In genomic region chr7:77685219-77685618, GRCh38 we compare ENCODE assay signal across 10 cellular contexts. TPM values are rescaled to one million over a fixed set of nuclear protein-coding genes. Genes with fewer than 3 reads are reported as not detected.
DNase-seq lines count a peak whose midpoint lies in the region; ATAC-seq, FAIRE-seq and TF ChIP-seq lines count a peak whose summit lies in the region.
"Had no signal": no experiment of that assay in that cellular context is flagged by ENCODE, and none has a peak within 500 bp of the region (broad histone marks: within the 10 kb centered on the region; RNA-seq: fewer than 3 reads in every experiment).

No MANE protein-coding gene starts in this region.

- no peaks in the 10 kb centered on the region for H3K9me3 ChIP-seq in HEK293 (ENCODE audit: control insufficient read depth, insufficient read depth, low read depth, low read length)
- no peaks in the 10 kb centered on the region for H3K9me3 ChIP-seq in esophagus muscularis mucosa
- no peaks in the 10 kb centered on the region for H3K9me3 ChIP-seq in pancreas
- H3K9me3 ChIP-seq in Karpas-422 (ENCODE audit: low read length), result no peaks in the 10 kb centered on the region

- no peak overlapping the region for H3K4me3 Mint-ChIP-seq in activated T-cell treated with anti-CD3 and anti-CD28 coated beads, Interleukin-2, amount 50 U/mL, for 4 hours

- H3K27me3 Mint-ChIP-seq in activated T-cell treated with anti-CD3 and anti-CD28 coated beads, Interleukin-2, amount 50 U/mL, for 4 hours (ENCODE audit: low read depth), result no peaks in the 10 kb centered on the region

- ATAC-seq in pancreas (peak; percentile 87 to 94 (median 88)), HG02763 (IDR thresholded peaks at IDR 0.05; ENCODE audit: unreplicated experiment) (no peak)
- ATAC-seq in activated T-cell treated with anti-CD3 and anti-CD28 coated beads, Interleukin-2, amount 50 U/mL, for 4 hours, result no peak

- peaks cover 18% of the 10 kb centered on the region for H3K36me3 Mint-ChIP-seq in activated T-cell treated with anti-CD3 and anti-CD28 coated beads, Interleukin-2, amount 50 U/mL, for 4 hours (ENCODE audit: insufficient read depth)

- H3K9me3 Mint-ChIP-seq in activated T-cell treated with anti-CD3 and anti-CD28 coated beads, Interleukin-2, amount 50 U/mL, for 4 hours, result no peaks in the 10 kb centered on the region

- H2AFZ ChIP-seq in Karpas-422 (ENCODE audit: low read length), result no peak overlapping the region

- H3K4me2 ChIP-seq in Karpas-422 (ENCODE audit: low read depth, low read length, poor library complexity, severe bottlenecking), result no peak overlapping the region

- no peak overlapping the region for H3K4me3 ChIP-seq in HEK293 (ENCODE audit: low read depth, low read length)
- no peak overlapping the region for H3K4me3 ChIP-seq in esophagus muscularis mucosa
- H3K4me3 ChIP-seq in pancreas, result peak overlapping the region in 1 of 4 donors; percentile 16
- no peak overlapping the region for H3K4me3 ChIP-seq in Karpas-422 (ENCODE audit: low read length)

- H3K9ac ChIP-seq in Karpas-422 (ENCODE audit: low read length), result no peak overlapping the region

- H3K36me3 ChIP-seq in HEK293 (ENCODE audit: control insufficient read depth in 2 of 2, insufficient read depth in 1 of 2, low read length in 2 of 2) (peaks cover 8 to 18% of the 10 kb centered on the region in 2 experiments; a peak in 2 of 3 replicates), esophagus muscularis mucosa (peaks cover 7 to 31% (median 17%) of the 10 kb centered on the region in 4 donors), pancreas (no peaks in the 10 kb centered on the region), Karpas-422 (ENCODE audit: insufficient read depth, low read length) (peaks cover 7% of the 10 kb centered on the region; the same call in 1 of the 2 replicates)

- H3K27ac ChIP-seq in HEK293 (ENCODE audit: extremely low read depth, low read depth, low read length) (no peak overlapping the region), esophagus muscularis mucosa (replicated peaks in 1 of 4) (peak overlapping the region; percentile 50 to 77 (median 58)), pancreas (peak overlapping the region; percentile 61 to 85 (median 72)), Karpas-422 (ENCODE audit: low read length) (no peak overlapping the region)

- TF ChIP-seq POLR2A in esophagus muscularis mucosa (IDR thresholded peaks at IDR 0.05; ENCODE audit: low read depth), result no peak

- peaks cover 20% of the 10 kb centered on the region for H3K4me1 ChIP-seq in HEK293 (ENCODE audit: control insufficient read depth, insufficient read depth, low read length)
- H3K4me1 ChIP-seq in esophagus muscularis mucosa, result peaks cover 11 to 57% (median 45%) of the 10 kb centered on the region in 4 donors
- peaks cover 29 to 57% (median 47%) of the 10 kb centered on the region in 3 donors for H3K4me1 ChIP-seq in pancreas
- H3K4me1 ChIP-seq in Karpas-422 (ENCODE audit: low read length), result peaks cover 6% of the 10 kb centered on the region; the same call in 1 of the 2 replicates

- H3K79me2 ChIP-seq in Karpas-422 (ENCODE audit: low read length), result peaks cover 59% of the 10 kb centered on the region

- CTCF ChIA-PET in HEK293 (lab: Yijun Ruan, JAX), result interaction anchor here (1.0 kb wide), 2 partner anchors 11 to 74 kb away, joined by 3 to 5 read pairs; partner anchors contain the start of gene RSBN1L

- no peak for TF ChIP-seq EP300 in esophagus muscularis mucosa (IDR thresholded peaks at IDR 0.05)

- H3K4me1 Mint-ChIP-seq in activated T-cell treated with anti-CD3 and anti-CD28 coated beads, Interleukin-2, amount 50 U/mL, for 4 hours (ENCODE audit: low read depth), result peaks cover 23% of the 10 kb centered on the region

- WGBS in esophagus muscularis mucosa, result 45% methylated on average over 6 of the region's 6 CpGs
- 6 to 9% methylated on average over 6 of the region's 6 CpGs for WGBS in pancreas, 2 donors

- no peaks in the 10 kb centered on the region for H3K9me2 ChIP-seq in Karpas-422 (replicated peaks; ENCODE audit: insufficient read depth, low read length)

- intact Hi-C loops in esophagus muscularis mucosa (cut with DNase I) (no loop called here), pancreas (cut with DNase I) (no loop called here)

- H4K20me1 ChIP-seq in Karpas-422 (ENCODE audit: insufficient read depth, low read depth, low read length), result no peaks in the 10 kb centered on the region

- H3K27me3 ChIP-seq in esophagus muscularis mucosa (no peaks in the 10 kb centered on the region), pancreas (no peaks in the 10 kb centered on the region), Karpas-422 (ENCODE audit: low read length) (no peaks in the 10 kb centered on the region)

- no peak for FAIRE-seq in pancreas (lab: Jason Lieb, UNC)
- FAIRE-seq: GM19239 had no signal

- POLR2A ChIA-PET in HEK293 (lab: Yijun Ruan, JAX), result no interaction called here

- no peak for TF ChIP-seq CTCF in HEK293 (tag by site-specific recombination; IDR thresholded peaks at IDR 0.05)
- TF ChIP-seq CTCF in esophagus muscularis mucosa (IDR thresholded peaks at IDR 0.05), result no peak
- TF ChIP-seq CTCF in pancreas (IDR thresholded peaks at IDR 0.05), result no peak

- DNase-seq in NCI-H345 (lab: John Stamatoyannopoulos, UW) (peak; percentile 64), esophagus muscularis mucosa (ENCODE audit: extremely low spot score) (no peak), pancreas (peak in 3 of 6 donors; percentile 37 to 57 (median 46)), Karpas-422 (no peak)
- DNase-seq in activated T-cell treated with anti-CD3 and anti-CD28 coated beads, Interleukin-2, amount 50 U/mL, for 4 hours, result no peak
- DNase-seq in stimulated activated CD4-positive, alpha-beta T cell treated with anti-CD3 and anti-CD28 coated beads, Interleukin-4, amount 100 ng/mL, for 4 hours, result no peak
- DNase-seq: EL had no signal

TF ChIP-seq in HEK293, 187 proteins besides CTCF, POLR2A, EP300 and RAD21:
- TF ChIP-seq ZNF549 (tag by site-specific recombination; IDR thresholded peaks at IDR 0.05) (no peak), ZNF785 (tag by site-specific recombination; IDR thresholded peaks at IDR 0.05) (no peak), FEZF1 (tag by site-specific recombination; IDR thresholded peaks at IDR 0.05) (0 out of 2 replicates have a peak, but pooled peaks have one; percentile 15), ZNF112 (tag by site-specific recombination; IDR thresholded peaks at IDR 0.05) (no peak)

RNA-seq across cellular contexts. Expression of gene RSBN1L, which starts 11.0 kb away (rescaled TPM):
- 10 to 100 TPM; 17.0 to 36.5 (median 25.9) TPM for total RNA-seq in esophagus muscularis mucosa
- 10 to 100 TPM in 2 of 6 donors, 1 to 10 TPM in 4; 7.6 to 14.3 (median 9.0) TPM for total RNA-seq in pancreas
- 1 to 10 TPM; 5.0 to 9.7 TPM for polyA plus RNA-seq in pancreas
- 10 to 100 TPM; 17.0 to 20.7 (median 17.4) TPM for total RNA-seq in activated T-cell treated with anti-CD3 and anti-CD28 coated beads, Interleukin-2, amount 50 U/mL, for 4 hours
- 14.1 and 33.7 TPM in 2 replicates for total RNA-seq in Karpas-422 (2014; rRNA removed; shearing (Covaris generic); ENCODE audit: low replicate concordance)

Comparison
In these comparisons a context has a peak if more than half of its experiments do, and no peak if none do; other contexts are left out.
1. H3K27ac ChIP-seq: peak in esophagus muscularis mucosa (4 of 4) and pancreas (4 of 4); none in HEK293 (single experiment) and Karpas-422 (single experiment).
2. ATAC-seq: peak in pancreas (4 of 4); none in activated T-cell treated with anti-CD3 and anti-CD28 coated beads, Interleukin-2, amount 50 U/mL, for 4 hours (0 of 2) and HG02763 (single experiment).